Comparison of ENCODE assay signal across 22 cellular contexts in the genomic region with DNA sequence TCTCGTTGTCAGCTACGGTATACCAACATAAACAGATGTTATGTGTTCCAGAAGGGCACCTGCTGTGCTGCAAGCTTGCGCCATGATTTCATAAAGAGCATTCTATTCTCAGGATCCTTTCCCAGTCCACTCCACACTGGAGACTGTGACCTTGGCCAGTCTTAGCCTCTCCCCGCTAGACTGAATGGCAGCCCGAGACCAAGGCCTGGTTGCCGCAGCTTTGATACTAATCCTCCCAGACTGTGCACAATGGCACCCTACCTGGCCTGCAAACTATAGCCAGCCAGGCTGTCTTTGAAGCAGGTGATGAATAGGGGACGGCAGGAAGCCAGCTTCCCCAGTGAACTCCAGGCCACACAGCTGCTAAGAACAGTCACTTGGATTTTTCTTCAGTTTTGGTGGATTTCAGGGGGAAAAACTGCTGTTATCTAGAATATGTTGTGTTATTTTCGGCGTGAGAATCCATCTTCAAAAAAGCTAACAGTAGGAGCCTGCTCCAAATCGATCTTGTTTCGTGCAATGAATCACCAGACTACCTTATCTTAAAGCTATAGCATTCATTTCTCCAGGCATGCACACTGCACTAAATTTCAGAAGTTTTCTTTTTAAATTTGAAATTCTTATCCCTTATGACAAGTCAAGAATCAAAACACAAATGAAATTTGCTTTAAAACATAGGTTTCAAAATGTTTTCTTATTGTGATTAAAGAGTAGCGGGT.
DNase-seq lines count a peak whose midpoint lies in the region; ATAC-seq and FAIRE-seq lines count a peak whose summit lies in the region.
"Had no signal": no experiment of that assay in that cellular context is flagged by ENCODE, and none has a peak within 500 bp of the region (broad histone marks: within the 10 kb centered on the region; RNA-seq: fewer than 3 reads in every experiment).

No MANE protein-coding gene starts in this region.

- no peaks in the 10 kb centered on the region for H3K9me3 ChIP-seq in HAP-1
- H3K9me3 ChIP-seq in naive thymus-derived CD4-positive, alpha-beta T cell (ENCODE audit: control insufficient read depth in 2 of 3, low read length in 3 of 3): no peaks in the 10 kb centered on the region

- H3K4me1 ChIP-seq in HAP-1: no peaks in the 10 kb centered on the region
- H3K4me1 ChIP-seq in naive thymus-derived CD4-positive, alpha-beta T cell (ENCODE audit: control insufficient read depth in 2 of 2, insufficient read depth in 2 of 2, low read length in 2 of 2): no peaks in the 10 kb centered on the region

- CTCF ChIA-PET in naive thymus-derived CD4-positive, alpha-beta T cell (lab: Charles Lee): no interaction called here

- H3K27ac ChIP-seq in naive thymus-derived CD4-positive, alpha-beta T cell (ENCODE audit: low read depth, low read length): no peak overlapping the region
- H3K27ac ChIP-seq: C4-2B had no signal

- no peaks in the 10 kb centered on the region for H3K36me3 ChIP-seq in HAP-1 (replicated peaks)
- H3K36me3 ChIP-seq in naive thymus-derived CD4-positive, alpha-beta T cell (ENCODE audit: control insufficient read depth in 2 of 3, insufficient read depth in 3 of 3, low read length in 3 of 3): no peaks in the 10 kb centered on the region

- no peak overlapping the region for H3K27ac Mint-ChIP-seq in naive thymus-derived CD4-positive, alpha-beta T cell
- H3K27ac Mint-ChIP-seq: dendritic cell treated with granulocyte-macrophage colony-stimulating factor and Interleukin-4, amounts not matched to agents 40 ng/mL and 50 ng/mL, for 4 days; immature natural killer cell; naive thymus-derived CD8-positive, alpha-beta T cell had no signal

- no peaks in the 10 kb centered on the region for H3K27me3 ChIP-seq in HAP-1 (ENCODE audit: low read depth)
- H3K27me3 ChIP-seq in naive thymus-derived CD4-positive, alpha-beta T cell (ENCODE audit: control insufficient read depth in 2 of 2, insufficient read depth in 2 of 2, low read length in 2 of 2): no peaks in the 10 kb centered on the region

- H3K36me3 Mint-ChIP-seq in naive thymus-derived CD4-positive, alpha-beta T cell: no peaks in the 10 kb centered on the region
- H3K36me3 Mint-ChIP-seq: immature natural killer cell had no signal

- H3K4me1 Mint-ChIP-seq in naive thymus-derived CD4-positive, alpha-beta T cell: no peaks in the 10 kb centered on the region
- H3K4me1 Mint-ChIP-seq: immature natural killer cell; naive thymus-derived CD8-positive, alpha-beta T cell had no signal

- POLR2A ChIA-PET in naive thymus-derived CD4-positive, alpha-beta T cell (lab: Charles Lee): no interaction called here

- in situ Hi-C loops in HAP-1 (cut with MboI; ENCODE audit: low sequenced_read_pairs): no loop called here

- H3K4me3 Mint-ChIP-seq in naive thymus-derived CD4-positive, alpha-beta T cell: no peak overlapping the region
- H3K4me3 Mint-ChIP-seq: dendritic cell treated with granulocyte-macrophage colony-stimulating factor and Interleukin-4, amounts not matched to agents 40 ng/mL and 50 ng/mL, for 4 days; immature natural killer cell; naive thymus-derived CD8-positive, alpha-beta T cell had no signal

- no peaks in the 10 kb centered on the region for H3K9me3 Mint-ChIP-seq in naive thymus-derived CD4-positive, alpha-beta T cell
- H3K9me3 Mint-ChIP-seq: dendritic cell treated with granulocyte-macrophage colony-stimulating factor and Interleukin-4, amounts not matched to agents 40 ng/mL and 50 ng/mL, for 4 days; immature natural killer cell; naive thymus-derived CD8-positive, alpha-beta T cell had no signal

- H3K27me3 Mint-ChIP-seq in naive thymus-derived CD4-positive, alpha-beta T cell: no peaks in the 10 kb centered on the region
- H3K27me3 Mint-ChIP-seq: dendritic cell treated with granulocyte-macrophage colony-stimulating factor and Interleukin-4, amounts not matched to agents 40 ng/mL and 50 ng/mL, for 4 days; naive thymus-derived CD8-positive, alpha-beta T cell had no signal

- intact Hi-C loops in Right ventricle myocardium superior (cut with DNase I) (no loop called here), left cardiac atrium (cut with DNase I) (no loop called here)
- intact Hi-C loops in naive thymus-derived CD4-positive, alpha-beta T cell (cut with micrococcal nuclease): no loop called here

- DNase-seq in Right ventricle myocardium superior (no peak), left cardiac atrium (no peak), NCI-H774 (lab: John Stamatoyannopoulos, UW) (peak; percentile 72), iPS-NIHi7 (ENCODE audit: extremely low spot score) (peak; percentile 56), D341Med (ENCODE audit: low spot score) (no peak), RCC 7860 (ENCODE audit: low spot score) (no peak), HAP-1 (ENCODE audit: low spot score in 2 of 2) (no peak)
- no peak for DNase-seq in naive thymus-derived CD4-positive, alpha-beta T cell
- DNase-seq: activated CD4-positive, alpha-beta T cell treated with anti-CD3 and anti-CD28 coated beads, Interleukin-2, amount 50 U/mL, for 1 hour; activated naive CD4-positive, alpha-beta T cell; immature natural killer cell; naive thymus-derived CD8-positive, alpha-beta T cell; NCI-H1105; NCI-H526; stimulated activated naive CD4-positive, alpha-beta T cell treated with Interleukin-2 at 50 U/mL for 16 hours; SW 1271; trophoblast cell had no signal

- ATAC-seq in Right ventricle myocardium superior (ENCODE audit: poor library complexity) (peak; percentile 10), left cardiac atrium (no peak)
- ATAC-seq in naive thymus-derived CD4-positive, alpha-beta T cell: no peak
- ATAC-seq: HCT116; K562; naive thymus-derived CD8-positive, alpha-beta T cell had no signal

- no peak for FAIRE-seq in RCC 7860 (lab: Jason Lieb, UNC)
- FAIRE-seq: astrocyte, K562 had no signal

- H3K4me3 ChIP-seq in HAP-1: no peak overlapping the region
- no peak overlapping the region for H3K4me3 ChIP-seq in naive thymus-derived CD4-positive, alpha-beta T cell (ENCODE audit: low read length)
- H3K4me3 ChIP-seq: K562 had no signal

Comparison
In these comparisons a context has a peak if more than half of its experiments do, and no peak if none do; other contexts are left out.
1. DNase-seq: peak in NCI-H774 (single experiment) and iPS-NIHi7 (single experiment); none in Right ventricle myocardium superior (single experiment), left cardiac atrium (single experiment), D341Med (single experiment), RCC 7860 (single experiment), HAP-1 (0 of 2) and naive thymus-derived CD4-positive, alpha-beta T cell (0 of 9).